ENCODE assay signal across 36 cellular contexts in the genomic region with DNA sequence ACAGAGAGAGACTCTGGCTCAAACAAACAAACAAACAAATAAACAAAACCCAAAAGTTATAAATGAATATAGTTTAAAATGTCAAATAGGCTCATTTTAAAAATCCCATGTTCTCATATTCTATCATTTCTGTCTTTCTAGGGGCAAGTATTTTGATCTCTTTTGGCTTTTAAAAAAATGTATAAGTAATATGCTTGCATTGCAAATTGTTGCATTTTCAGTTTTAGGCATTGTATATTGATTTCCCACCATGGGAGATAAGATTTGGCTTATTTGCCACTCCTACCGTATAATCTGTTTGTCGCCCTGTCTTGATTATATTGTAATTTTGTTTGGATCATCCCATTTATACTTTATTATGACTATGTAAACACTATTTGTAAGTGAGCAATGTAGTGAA.
"Had no signal": no experiment of that assay in that cellular context is flagged by ENCODE, and none has a peak within 500 bp of the region (broad histone marks: within the 10 kb centered on the region; RNA-seq: fewer than 3 reads in every experiment).

No MANE protein-coding gene starts in this region.

- H3K4me3 ChIP-seq: ascending aorta, breast epithelium, cardiac muscle cell, coronary artery, dorsolateral prefrontal cortex, esophagus muscularis mucosa, gastrocnemius medialis, heart left ventricle had no signal

- H3K27me3 ChIP-seq: ascending aorta, breast epithelium, cardiac muscle cell, dorsolateral prefrontal cortex, esophagus muscularis mucosa, foreskin keratinocyte, gastrocnemius medialis, heart left ventricle had no signal

- H3K9me3 Mint-ChIP-seq: activated naive CD8-positive, alpha-beta T cell treated with anti-CD3 and anti-CD28 coated beads, Interleukin-2, amount 10 ng/mL, durations not matched to agents 7 days and 5 days; activated T-helper 17 cell treated with anti-CD3 and anti-CD28 coated beads, Interleukin-2, amount 50 U/mL, for 72 hours; dendritic cell treated with granulocyte-macrophage colony-stimulating factor and Interleukin-4, amounts not matched to agents 40 ng/mL and 50 ng/mL, for 4 days; T-helper 2 cell treated with Interferon-gamma antibody and Interleukin-4, amounts not matched to agents 5 μg/mL and 100 μg/mL, for 36 hours; WTC11 had no signal

- H3K4me1 ChIP-seq: breast epithelium had no signal

- H3K36me3 ChIP-seq: ascending aorta, breast epithelium, cardiac muscle cell, esophagus muscularis mucosa, gastrocnemius medialis had no signal

- H3K9me3 ChIP-seq: ascending aorta, esophagus muscularis mucosa, gastrocnemius medialis had no signal

- H3K27me3 Mint-ChIP-seq: activated CD8-positive, alpha-beta T cell treated with anti-CD3 and anti-CD28 coated beads for 36 hours; activated naive CD8-positive, alpha-beta T cell treated with anti-CD3 and anti-CD28 coated beads, Interleukin-2, amount 10 ng/mL, durations not matched to agents 7 days and 5 days; activated T-helper 17 cell treated with anti-CD3 and anti-CD28 coated beads, Interleukin-2, amount 50 U/mL, for 72 hours; brain; dendritic cell treated with granulocyte-macrophage colony-stimulating factor and Interleukin-4, amounts not matched to agents 40 ng/mL and 50 ng/mL, for 4 days; T-cell had no signal

- DNase-seq: activated CD4-positive, alpha-beta T cell treated with anti-CD3 and anti-CD28 coated beads for 1 hour; activated CD4-positive, alpha-beta T cell treated with anti-CD3 and anti-CD28 coated beads for 4 hours; activated CD4-positive, alpha-beta T cell treated with anti-CD3 and anti-CD28 coated beads, Interleukin-2, amount 50 U/mL, for 1 hour; activated CD4-positive, alpha-beta T cell treated with anti-CD3 and anti-CD28 coated beads, Interleukin-2, amount 50 U/mL, for 48 hours; activated CD8-positive, alpha-beta memory T cell treated with anti-CD3 and anti-CD28 coated beads for 24 hours; activated CD8-positive, alpha-beta T cell treated with anti-CD3 and anti-CD28 coated beads for 36 hours; activated effector memory CD4-positive, alpha-beta T cell treated with Interleukin-2 at 50 U/mL for 16 hours; activated gamma-delta T cell treated with Interleukin-2 at 50 U/mL for 16 hours; activated naive CD4-positive, alpha-beta T cell treated with anti-CD3 and anti-CD28 coated beads for 36 hours; activated naive CD8-positive, alpha-beta T cell treated with anti-CD3 and anti-CD28 coated beads, Interleukin-2, amount 10 ng/mL, durations not matched to agents 7 days and 5 days; activated T-cell treated with anti-CD3 and anti-CD28 coated beads, Interleukin-2, amount 50 U/mL, for 4 hours; central memory CD4-positive, alpha-beta T cell; cerebellar nuclear complex; dorsolateral prefrontal cortex; effector memory CD4-positive, alpha-beta T cell; erythroblast; foreskin keratinocyte; gastrocnemius medialis; glutamatergic neuron; heart left ventricle; SW 1271; T-cell; T1000 had no signal

- H3K27ac ChIP-seq: ascending aorta, breast epithelium, cardiac muscle cell, coronary artery, dorsolateral prefrontal cortex, esophagus muscularis mucosa, foreskin keratinocyte, gastrocnemius medialis, heart left ventricle, VCaP had no signal

- H3K27ac Mint-ChIP-seq: activated CD8-positive, alpha-beta T cell treated with anti-CD3 and anti-CD28 coated beads for 36 hours; activated naive CD4-positive, alpha-beta T cell treated with anti-CD3 and anti-CD28 coated beads for 36 hours; activated naive CD4-positive, alpha-beta T cell treated with anti-CD3 and anti-CD28 coated beads, Interleukin-2, amount 50 U/mL, for 72 hours; activated naive CD8-positive, alpha-beta T cell treated with anti-CD3 and anti-CD28 coated beads, Interleukin-2, amount 10 ng/mL, durations not matched to agents 7 days and 5 days; activated T-helper 17 cell treated with anti-CD3 and anti-CD28 coated beads, Interleukin-2, amount 50 U/mL, for 72 hours; dendritic cell treated with granulocyte-macrophage colony-stimulating factor and Interleukin-4, amounts not matched to agents 40 ng/mL and 50 ng/mL, for 4 days; T-cell; T-helper 1 cell treated with Interleukin-12 subunit alpha and Interleukin-12 subunit beta and Interleukin-4 antibody, amounts not matched to agents 30 μg/mL and 1 μg/mL, for 36 hours; T-helper 2 cell treated with Interferon-gamma antibody and Interleukin-4, amounts not matched to agents 5 μg/mL and 100 μg/mL, for 36 hours; WTC11 had no signal

- H3K4me3 Mint-ChIP-seq: activated CD8-positive, alpha-beta T cell treated with anti-CD3 and anti-CD28 coated beads for 36 hours; activated naive CD4-positive, alpha-beta T cell treated with anti-CD3 and anti-CD28 coated beads for 36 hours; activated naive CD8-positive, alpha-beta T cell treated with anti-CD3 and anti-CD28 coated beads, Interleukin-2, amount 10 ng/mL, durations not matched to agents 7 days and 5 days; activated T-cell treated with anti-CD3 and anti-CD28 coated beads, Interleukin-2, amount 50 U/mL, for 4 hours; activated T-helper 17 cell treated with anti-CD3 and anti-CD28 coated beads, Interleukin-2, amount 50 U/mL, for 72 hours; brain; dendritic cell treated with granulocyte-macrophage colony-stimulating factor and Interleukin-4, amounts not matched to agents 40 ng/mL and 50 ng/mL, for 4 days; T-cell; T-helper 1 cell treated with Interleukin-12 subunit alpha and Interleukin-12 subunit beta and Interleukin-4 antibody, amounts not matched to agents 30 μg/mL and 1 μg/mL, for 36 hours; T-helper 2 cell treated with Interferon-gamma antibody and Interleukin-4, amounts not matched to agents 5 μg/mL and 100 μg/mL, for 36 hours; WTC11 had no signal

- ATAC-seq: activated CD8-positive, alpha-beta T cell treated with anti-CD3 and anti-CD28 coated beads for 36 hours; activated naive CD4-positive, alpha-beta T cell treated with anti-CD3 and anti-CD28 coated beads, Interleukin-2, amount 50 U/mL, for 72 hours; activated T-cell treated with anti-CD3 and anti-CD28 coated beads, Interleukin-2, amount 50 U/mL, for 4 hours; activated T-helper 17 cell treated with anti-CD3 and anti-CD28 coated beads, Interleukin-2, amount 50 U/mL, for 72 hours; foreskin keratinocyte; gastrocnemius medialis; heart left ventricle; T-cell; WTC11 had no signal

- H3K4me1 Mint-ChIP-seq: brain, WTC11 had no signal
